In the genomic region with DNA sequence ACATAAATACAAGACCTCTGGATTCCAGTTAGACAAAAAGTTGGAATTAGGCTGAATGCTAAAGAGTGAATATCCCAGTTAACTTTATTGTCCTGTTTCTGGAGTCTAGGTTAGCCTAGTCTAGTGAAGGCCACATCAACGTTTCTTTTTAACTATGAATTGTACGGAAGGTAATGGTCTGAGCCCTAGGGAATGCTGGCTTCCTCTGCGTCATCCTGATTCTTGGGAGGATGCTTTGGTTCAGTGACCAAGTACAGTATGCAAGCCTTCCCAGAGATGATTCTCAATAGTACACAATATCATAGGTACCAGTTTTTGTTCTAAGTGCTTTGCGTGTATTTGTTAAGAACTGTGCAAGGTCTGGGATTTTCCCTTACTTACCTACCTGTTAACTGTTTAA, we compare ENCODE assay signal across 27 cellular contexts.
"Had no signal": no experiment of that assay in that cellular context is flagged by ENCODE, and none has a peak within 500 bp of the region (broad histone marks: within the 10 kb centered on the region; RNA-seq: fewer than 3 reads in every experiment).

No MANE protein-coding gene starts in this region.

- H3K9me3 Mint-ChIP-seq: dendritic cell treated with granulocyte-macrophage colony-stimulating factor and Interleukin-4, amounts not matched to agents 40 ng/mL and 50 ng/mL, for 4 days; effector memory CD8-positive, alpha-beta T cell; endodermal cell; mesothelial cell of epicardium; naive B cell had no signal

- H3K4me1 ChIP-seq: colonic mucosa, lower lobe of right lung had no signal

- H3K27me3 Mint-ChIP-seq: dendritic cell treated with granulocyte-macrophage colony-stimulating factor and Interleukin-4, amounts not matched to agents 40 ng/mL and 50 ng/mL, for 4 days; effector memory CD8-positive, alpha-beta T cell; naive B cell had no signal

- H3K36me3 ChIP-seq: colonic mucosa, esophagus squamous epithelium, gastrocnemius medialis, heart right ventricle, left lung, lower lobe of right lung had no signal

- H3K27me3 ChIP-seq: colonic mucosa, esophagus squamous epithelium, gastrocnemius medialis, left lung had no signal

- H3K27ac ChIP-seq: colonic mucosa, epithelial cell of prostate, esophagus squamous epithelium, gastrocnemius medialis, heart right ventricle, left lung, lower lobe of right lung had no signal

- H3K9me3 ChIP-seq: colonic mucosa, esophagus squamous epithelium, gastrocnemius medialis, heart right ventricle, left lung, lower lobe of right lung, mucosa of descending colon had no signal

- H3K4me3 ChIP-seq: colonic mucosa, esophagus squamous epithelium, gastrocnemius medialis, heart right ventricle, left lung, lower lobe of right lung, mucosa of descending colon had no signal

- DNase-seq: colonic mucosa; cortex of kidney; effector CD8-positive, alpha-beta T cell; effector memory CD8-positive, alpha-beta T cell; endodermal cell; erythroblast; esophagus squamous epithelium; foreskin fibroblast; foreskin melanocyte; gastrocnemius medialis; glutamatergic neuron; head of caudate nucleus; heart right ventricle; hippocampal formation; left cardiac atrium; left lung; left ventricle myocardium superior; lower lobe of right lung; mesenchymal stem cell; mucosa of descending colon; naive B cell had no signal

- H3K27ac Mint-ChIP-seq: dendritic cell treated with granulocyte-macrophage colony-stimulating factor and Interleukin-4, amounts not matched to agents 40 ng/mL and 50 ng/mL, for 4 days; effector memory CD8-positive, alpha-beta T cell; endodermal cell; mesothelial cell of epicardium; naive B cell had no signal

- H3K4me3 Mint-ChIP-seq: dendritic cell treated with granulocyte-macrophage colony-stimulating factor and Interleukin-4, amounts not matched to agents 40 ng/mL and 50 ng/mL, for 4 days; effector memory CD8-positive, alpha-beta T cell; endodermal cell; mesothelial cell of epicardium had no signal

- FAIRE-seq: endometrium, islet of Langerhans, keratinocyte had no signal
